ENCODE assay signal across 27 cellular contexts in genomic region chr3:36405193-36405592, GRCh38. TPM values are rescaled to one million over a fixed set of nuclear protein-coding genes. Genes with fewer than 3 reads are reported as not detected.
"Had no signal": no experiment of that assay in that cellular context is flagged by ENCODE, and none has a peak within 500 bp of the region (broad histone marks: within the 10 kb centered on the region; RNA-seq: fewer than 3 reads in every experiment).

No MANE protein-coding gene starts in this region.

- H3K4me1 Mint-ChIP-seq: activated CD4-positive, alpha-beta T cell treated with anti-CD3 and anti-CD28 coated beads for 36 hours; activated naive CD8-positive, alpha-beta T cell treated with anti-CD3 and anti-CD28 coated beads for 36 hours; immature natural killer cell; memory B cell; nephron progenitor cell had no signal

- H3K36me3 Mint-ChIP-seq: activated naive CD8-positive, alpha-beta T cell treated with anti-CD3 and anti-CD28 coated beads for 36 hours; immature natural killer cell; memory B cell; WTC11 had no signal

- H3K27me3 Mint-ChIP-seq: activated naive CD8-positive, alpha-beta T cell treated with anti-CD3 and anti-CD28 coated beads for 36 hours; memory B cell; stimulated activated naive CD8-positive, alpha-beta T cell treated with anti-CD3 and anti-CD28 coated beads, Interleukin-15, Interleukin-2, amounts not matched to agents 100 ng/mL and 50 ng/mL, for 24 hours had no signal

- H3K4me3 Mint-ChIP-seq: activated CD4-positive, alpha-beta T cell treated with anti-CD3 and anti-CD28 coated beads for 36 hours; activated naive CD8-positive, alpha-beta T cell treated with anti-CD3 and anti-CD28 coated beads for 36 hours; activated T-cell treated with anti-CD3 and anti-CD28 coated beads, Interleukin-2, amount 50 U/mL, for 4 hours; immature natural killer cell; memory B cell; nephron progenitor cell; stimulated activated naive CD8-positive, alpha-beta T cell treated with anti-CD3 and anti-CD28 coated beads, Interleukin-15, Interleukin-2, amounts not matched to agents 100 ng/mL and 50 ng/mL, for 24 hours; WTC11 had no signal

- H3K9me3 Mint-ChIP-seq: activated naive CD8-positive, alpha-beta T cell treated with anti-CD3 and anti-CD28 coated beads for 36 hours; activated T-cell treated with anti-CD3 and anti-CD28 coated beads, Interleukin-2, amount 50 U/mL, for 4 hours; activated T-helper 2 cell treated with anti-CD3 and anti-CD28 coated beads, Interferon-gamma antibody, Interleukin-2, Interleukin-4, amounts not matched to agents 10 μg/mL and 5 μg/mL and 100 μg/mL, durations not matched to agents 14 hours and 24 hours and 36 hours; memory B cell; nephron progenitor cell; stimulated activated naive CD8-positive, alpha-beta T cell treated with anti-CD3 and anti-CD28 coated beads, Interleukin-15, Interleukin-2, amounts not matched to agents 100 ng/mL and 50 ng/mL, for 24 hours; WTC11 had no signal

- H3K27ac Mint-ChIP-seq: activated CD4-positive, alpha-beta T cell treated with anti-CD3 and anti-CD28 coated beads for 36 hours; activated naive CD8-positive, alpha-beta T cell treated with anti-CD3 and anti-CD28 coated beads for 36 hours; activated T-helper 2 cell treated with anti-CD3 and anti-CD28 coated beads, Interferon-gamma antibody, Interleukin-2, Interleukin-4, amounts not matched to agents 10 μg/mL and 5 μg/mL and 100 μg/mL, durations not matched to agents 14 hours and 24 hours and 36 hours; immature natural killer cell; memory B cell; nephron progenitor cell; stimulated activated naive CD8-positive, alpha-beta T cell treated with anti-CD3 and anti-CD28 coated beads, Interleukin-15, Interleukin-2, amounts not matched to agents 100 ng/mL and 50 ng/mL, for 24 hours; WTC11 had no signal

- H3K79me2 ChIP-seq: hepatocyte had no signal

- DNase-seq: activated CD4-positive, alpha-beta T cell treated with anti-CD3 and anti-CD28 coated beads for 36 hours; activated CD4-positive, alpha-beta T cell treated with anti-CD3 and anti-CD28 coated beads, Interleukin-2, amount 50 U/mL, for 4 hours; activated CD8-positive, alpha-beta memory T cell treated with anti-CD3 and anti-CD28 coated beads for 24 hours; activated CD8-positive, alpha-beta memory T cell treated with anti-CD3 and anti-CD28 coated beads, Interleukin-2, amount 50 U/mL, for 48 hours; activated naive CD4-positive, alpha-beta T cell treated with Interleukin-2 at 50 U/mL for 16 hours; activated naive CD8-positive, alpha-beta T cell treated with anti-CD3 and anti-CD28 coated beads for 36 hours; activated T-cell treated with anti-CD3 and anti-CD28 coated beads, Interleukin-2, amount 50 U/mL, for 4 hours; dermis blood vessel endothelial cell; effector CD8-positive, alpha-beta T cell; foreskin melanocyte; glutamatergic neuron; immature natural killer cell; mucosa of descending colon; nephron progenitor cell; pancreas; psoas muscle; right cardiac atrium; stimulated activated CD4-positive, alpha-beta T cell treated with anti-CD3 and anti-CD28 coated beads, Interleukin-4, amount 100 ng/mL, for 4 hours; substantia nigra; T-helper 1 cell; thyroid gland had no signal

- H2AFZ ChIP-seq: hepatocyte had no signal

- H3K27ac ChIP-seq: cardiac muscle cell, hepatocyte, pancreas, psoas muscle, thyroid gland had no signal

- H3K36me3 ChIP-seq: cardiac muscle cell, pancreas, thyroid gland had no signal

- H3K4me2 ChIP-seq: hepatocyte had no signal

- H3K4me1 ChIP-seq: pancreas, psoas muscle, thyroid gland had no signal

- ATAC-seq: activated CD4-positive, alpha-beta T cell treated with anti-CD3 and anti-CD28 coated beads for 36 hours; activated T-cell treated with anti-CD3 and anti-CD28 coated beads, Interleukin-2, amount 50 U/mL, for 4 hours; mucosa of descending colon; pancreas; psoas muscle; right cardiac atrium; WTC11 had no signal

- H3K4me3 ChIP-seq: cardiac muscle cell, hepatocyte, mucosa of descending colon, pancreas, psoas muscle, thyroid gland had no signal

- FAIRE-seq: pancreas had no signal

- H3K9me3 ChIP-seq: mucosa of descending colon, pancreas, psoas muscle, thyroid gland had no signal

- H3K27me3 ChIP-seq: cardiac muscle cell, hepatocyte, pancreas, thyroid gland had no signal

RNA-seq across cellular contexts. Expression of gene STAC, which starts 24.9 kb away (rescaled TPM):
- total RNA-seq: activated naive CD8-positive, alpha-beta T cell treated with anti-CD3 and anti-CD28 coated beads for 36 hours; activated T-cell treated with anti-CD3 and anti-CD28 coated beads, Interleukin-2, amount 50 U/mL, for 4 hours; activated T-helper 2 cell treated with anti-CD3 and anti-CD28 coated beads, Interferon-gamma antibody, Interleukin-2, Interleukin-4, amounts not matched to agents 10 μg/mL and 5 μg/mL and 100 μg/mL, durations not matched to agents 14 hours and 24 hours and 36 hours had no signal
- polyA plus RNA-seq: immature natural killer cell had no signal
